19 cellular contexts compared by ENCODE assay signal in genomic region chr22:22647952-22648351, GRCh38. TPM values are rescaled to one million over a fixed set of nuclear protein-coding genes. Genes with fewer than 3 reads are reported as not detected.
DNase-seq lines count a peak whose midpoint lies in the region; ATAC-seq, FAIRE-seq and TF ChIP-seq lines count a peak whose summit lies in the region.
"Not testable (repeated sequence)": the region's sequence is repeated elsewhere in the genome, so short reads cannot be mapped to it uniquely, and the experiment has no call there.
"Had no signal": no experiment of that assay in that cellular context is flagged by ENCODE, and none has a peak within 500 bp of the region (broad histone marks: within the 10 kb centered on the region; RNA-seq: fewer than 3 reads in every experiment).

No MANE protein-coding gene starts in this region.

- DNase-seq in GM12892 (ENCODE audit: insufficient read length); Panc1 (ENCODE audit: low read depth, low spot score); adrenal gland; esophagus muscularis mucosa (ENCODE audit: extremely low spot score); nephron progenitor cell; testis; vagina (ENCODE audit: extremely low spot score in 2 of 2): not testable (repeated sequence)
- DNase-seq in immature natural killer cell = peak; percentile 22 to 31 (median 26)

- H3K27ac Mint-ChIP-seq in immature natural killer cell, nephron progenitor cell: not testable (repeated sequence)

- H3K27me3 Mint-ChIP-seq in immature natural killer cell (ENCODE audit: low read depth in 3 of 3); nephron progenitor cell (ENCODE audit: low read depth, poor library complexity): not testable (repeated sequence)

- BruUV-seq in Panc1 (replicated peaks; lab: Mats Ljungman, UMichigan) = not testable (repeated sequence)

- intact Hi-C loops in Panc1 (cut with micrococcal nuclease; ENCODE audit: unreplicated experiment); adrenal gland (cut with DNase I); esophagus muscularis mucosa (cut with DNase I); testis (cut with DNase I; ENCODE audit: low total_unique reads); vagina (cut with DNase I): not testable (repeated sequence)

- not testable (repeated sequence) for H3K4me3 Mint-ChIP-seq in immature natural killer cell, nephron progenitor cell

- not testable (repeated sequence) for H3K27ac ChIP-seq in Panc1 (ENCODE audit: low read length); adrenal gland; esophagus muscularis mucosa (replicated peaks in 1 of 4); testis; vagina

- H3K36me3 ChIP-seq in Panc1 (ENCODE audit: control insufficient read depth, insufficient read depth, low read length); adrenal gland (replicated peaks in 1 of 2); esophagus muscularis mucosa; testis (ENCODE audit: low read depth, missing control alignments); vagina: not testable (repeated sequence)

- ATAC-seq in Panc1 = not testable (repeated sequence)

- H3K9me3 ChIP-seq in Panc1 (ENCODE audit: control insufficient read depth, insufficient read depth, low read depth, low read length); adrenal gland (replicated peaks in 1 of 3); esophagus muscularis mucosa; testis; vagina: not testable (repeated sequence)

- H3K4me3 ChIP-seq in Panc1 (ENCODE audit: low read depth in 2 of 2, low read length in 2 of 2); adrenal gland; esophagus muscularis mucosa; testis; vagina: not testable (repeated sequence)

- CTCF ChIA-PET in Panc1 (lab: Charles Lee) = not testable (repeated sequence)

- WGBS in adrenal gland, 4 donors = 39 to 90% (median 57%) methylated on average over 2 to 12 of the region's 12 CpGs; no CpG with 5 or more reads in 1 of the 4 donors
- no CpG with 5 or more reads among the region's 12 CpGs for WGBS in esophagus muscularis mucosa
- 33 to 50% methylated on average over 2 to 12 of the region's 12 CpGs for WGBS in testis, 2 donors

- POLR2A ChIA-PET in Panc1 (lab: Charles Lee) = not testable (repeated sequence)

- TF ChIP-seq EP300 in esophagus muscularis mucosa (IDR thresholded peaks at IDR 0.05) = not testable (repeated sequence)

- TF ChIP-seq CTCF in Panc1 (IDR thresholded peaks at IDR 0.05) (peak; percentile 57), adrenal gland (IDR thresholded peaks at IDR 0.05) (peak; percentile 27 to 53 (median 41)), esophagus muscularis mucosa (IDR thresholded peaks at IDR 0.05) (peak; percentile 28 to 44 (median 38)), nephron progenitor cell (IDR thresholded peaks at IDR 0.05) (peak; percentile 45), testis (IDR thresholded peaks at IDR 0.05) (peak; percentile 49 to 61 (median 55)), vagina (IDR thresholded peaks at IDR 0.05) (peak in 2 of 3 experiments; percentile 27 to 41)

- H3K36me3 Mint-ChIP-seq in immature natural killer cell; nephron progenitor cell (ENCODE audit: low read depth): not testable (repeated sequence)

- H3K27me3 ChIP-seq in Panc1 (ENCODE audit: control insufficient read depth, insufficient read depth, low read length); adrenal gland; esophagus muscularis mucosa; testis; vagina: not testable (repeated sequence)

- not testable (repeated sequence) for H3K4me1 ChIP-seq in Panc1 (ENCODE audit: control insufficient read depth, insufficient read depth, low read length); adrenal gland (replicated peaks in 1 of 2); esophagus muscularis mucosa; testis; vagina

- not testable (repeated sequence) for TF ChIP-seq POLR2A in GM12892 (IDR thresholded peaks at IDR 0.05; ENCODE audit: low read depth, low read length); adrenal gland (IDR thresholded peaks at IDR 0.05); esophagus muscularis mucosa (IDR thresholded peaks at IDR 0.05; ENCODE audit: low read depth); testis (IDR thresholded peaks at IDR 0.05); vagina (IDR thresholded peaks at IDR 0.05)

- not testable (repeated sequence) for H3K9me3 Mint-ChIP-seq in immature natural killer cell, nephron progenitor cell

- peak; percentile 70 for FAIRE-seq in GM12892 (lab: Jason Lieb, UNC)

- in situ Hi-C loops in Panc1 (cut with HindIII; ENCODE audit: low pct_unique_long_range_greater_than_20kb, low sequenced_read_pairs) = not testable (repeated sequence)

- not testable (repeated sequence) for H3K4me1 Mint-ChIP-seq in immature natural killer cell
- H3K4me1 Mint-ChIP-seq in nephron progenitor cell = peaks cover 19% of the 10 kb centered on the region

RNA-seq across cellular contexts. Expression of gene GGTLC2, which starts 3.5 kb away (rescaled TPM):
- polyA plus RNA-seq in GM12892 (2012; ENCODE audit: missing spikeins) = not detected
- not detected for total RNA-seq in Panc1 (2021; ENCODE audit: unreplicated experiment)
- polyA plus RNA-seq in Panc1 (2012; ENCODE audit: insufficient read length) = not detected
- not detected for total RNA-seq in adrenal gland
- not detected for polyA plus RNA-seq in adrenal gland
- not detected for total RNA-seq in esophagus muscularis mucosa
- polyA plus RNA-seq in immature natural killer cell = not detected
- total RNA-seq in testis = 10 to 100 TPM in 1 of 2 donors, 1 to 10 TPM in 1; 2.8 to 21.5 TPM
- polyA plus RNA-seq in testis (ENCODE audit: insufficient read depth, low read depth, low replicate concordance) = 4.5 TPM
- not detected for total RNA-seq in vagina
- total RNA-seq: activated CD4-positive, alpha-beta memory T cell treated with anti-CD3 and anti-CD28 coated beads for 36 hours; activated T-helper 1 cell treated with anti-CD3 and anti-CD28 coated beads, Interleukin-12 subunit alpha, Interleukin-12 subunit beta, Interleukin-2, Interleukin-4 antibody, amounts not matched to agents 30 ng/mL and 10 ng/mL and 1 ng/mL, durations not matched to agents 14 hours and 24 hours and 36 hours; glomerular endothelial cell; LHCN-M2; liver; naive thymus-derived CD4-positive, alpha-beta T cell; osteoblast; Right ventricle myocardium superior; T-helper 17 cell; temporal lobe had no signal
- polyA plus RNA-seq: adipose tissue; liver; naive thymus-derived CD4-positive, alpha-beta T cell had no signal
